8 cellular contexts compared by ENCODE assay signal in genomic region chr15:64381000-64381751, GRCh38. TPM values are rescaled to one million over a fixed set of nuclear protein-coding genes. Genes with fewer than 3 reads are reported as not detected.
A peak's percentile ranks its signal among the peaks of the same experiment; 100 is the strongest.
DNase-seq lines count a peak whose midpoint lies in the region; ATAC-seq, FAIRE-seq and TF ChIP-seq lines count a peak whose summit lies in the region.

Gene PCLAF, minus strand, starts transcription at chr15:64381441. Its CDS starts 70 bp downstream, at chr15:64381371.

- no peaks in the 10 kb centered on the region for H3K9me3 ChIP-seq in kidney (ENCODE audit: control insufficient read depth in 1 of 2, low read length in 2 of 2)

- CTCF ChIA-PET in BJ (lab: Yijun Ruan, JAX) = interaction anchor here (1.0 kb wide), 1 partner anchor 36 kb away, joined by 3 read pairs; no protein-coding TSS in a partner anchor

- peak within 1 kb of the TSS; percentile 49 for H3K4me3 ChIP-seq in BJ (ENCODE audit: low read depth, low read length)
- H3K4me3 ChIP-seq in kidney (ENCODE audit: low read length in 2 of 2) = peak within 1 kb of the TSS; percentile 73 to 81

- no peaks in the 10 kb centered on the region for H3K27me3 ChIP-seq in BJ (ENCODE audit: control insufficient read depth, insufficient read depth, low read length)

- peak; percentile 100 for FAIRE-seq in GM19239 (lab: Jason Lieb, UNC)
- peak; percentile 90 for FAIRE-seq in kidney (lab: Jason Lieb, UNC)

- H3K4me1 Mint-ChIP-seq in chondrocyte (ENCODE audit: low read depth) = peaks cover 26% of the 10 kb centered on the region

- no peaks in the 10 kb centered on the region for H3K9me3 Mint-ChIP-seq in chondrocyte (ENCODE audit: low read depth)

- POLR2A ChIA-PET in BJ (lab: Charles Lee) = no interaction called here

- DNase-seq in BJ (ENCODE audit: low read depth) (peak; percentile 82), GM19239 (ENCODE audit: insufficient read length, low spot score) (peak; percentile 84), NCI-H510A treated with DMSO at 0.1 percent for 48 hours (lab: John Stamatoyannopoulos, UW) (peak; percentile 86), chondrocyte (ENCODE audit: low spot score) (peak; percentile 96), kidney (peak; percentile 97)
- DNase-seq in activated CD4-positive, alpha-beta T cell treated with anti-CD3 and anti-CD28 coated beads for 1 hour = peak; percentile 81
- peak; percentile 98 for DNase-seq in stimulated activated CD4-positive, alpha-beta T cell treated with anti-CD3 and anti-CD28 coated beads, Interleukin-15, amount 100 ng/mL, for 24 hours

- H3K27ac Mint-ChIP-seq in chondrocyte (ENCODE audit: unreplicated experiment) = peak within 1 kb of the TSS; percentile 24

- H3K36me3 Mint-ChIP-seq in chondrocyte (ENCODE audit: low read depth) = no peaks in the 10 kb centered on the region

- H3K9ac ChIP-seq in kidney (ENCODE audit: low read length in 2 of 2) = peak within 1 kb of the TSS; percentile 46 to 51

- no peaks in the 10 kb centered on the region for H3K36me3 ChIP-seq in BJ (ENCODE audit: control insufficient read depth, insufficient read depth, low read length)
- H3K36me3 ChIP-seq in kidney (ENCODE audit: control insufficient read depth in 1 of 2, insufficient read depth in 2 of 2, low read length in 2 of 2) = no peaks in the 10 kb centered on the region

- ATAC-seq in HG03442 (IDR thresholded peaks at IDR 0.05; ENCODE audit: unreplicated experiment) = peak; percentile 94

- intact Hi-C loops in kidney (cut with DNase I) = no loop called here

- peak within 1 kb of the TSS; percentile 72 for H3K4me3 Mint-ChIP-seq in chondrocyte (ENCODE audit: unreplicated experiment)

- no peaks in the 10 kb centered on the region for H3K27me3 Mint-ChIP-seq in chondrocyte (ENCODE audit: low read depth)

- TF ChIP-seq CTCF in BJ (IDR thresholded peaks at IDR 0.05; ENCODE audit: insufficient read depth, low read depth, low read length) (no peak), chondrocyte (IDR thresholded peaks at IDR 0.05) (peak; percentile 29), kidney (IDR thresholded peaks at IDR 0.05; ENCODE audit: borderline replicate concordance, extremely low read depth, insufficient read depth) (no peak)

- no peaks in the 10 kb centered on the region for H3K4me1 ChIP-seq in kidney (ENCODE audit: control insufficient read depth in 1 of 2, insufficient read depth in 1 of 2, low read depth in 1 of 2, low read length in 2 of 2)

- no peak within 1 kb of the TSS for H3K27ac ChIP-seq in kidney (ENCODE audit: low read depth in 2 of 2, low read length in 2 of 2)

RNA-seq across cellular contexts. Expression of gene PCLAF, which starts in this region (rescaled TPM):
- 127 and 143 TPM in 2 replicates for polyA plus RNA-seq in BJ (2011; rRNA removed)
- 5.0 and 5.3 TPM in 2 replicates for polyA minus RNA-seq in BJ (2011; rRNA and poly(A)+ RNA removed)
- 6.6 to 12.0 TPM (median 8.3 TPM) in 3 replicates for total RNA-seq in chondrocyte
- total RNA-seq in kidney = 1.5 TPM
- 1.3 TPM for polyA plus RNA-seq in kidney (ENCODE audit: insufficient read depth, low read depth, low replicate concordance)

Comparison
In these comparisons a context has a peak if more than half of its experiments do, and no peak if none do; other contexts are left out.
1. RNA of gene PCLAF (polyA plus RNA-seq): 127 to 143 TPM in BJ; 1.3 TPM in kidney (single experiment); every median in the first group is over 10 times any median in the second.
2. Peak in every context shown above with its lines, with median percentiles within 50 percentile points of each other: DNase-seq.